ENCODE assay signal across 1 cellular context in the genomic region with DNA sequence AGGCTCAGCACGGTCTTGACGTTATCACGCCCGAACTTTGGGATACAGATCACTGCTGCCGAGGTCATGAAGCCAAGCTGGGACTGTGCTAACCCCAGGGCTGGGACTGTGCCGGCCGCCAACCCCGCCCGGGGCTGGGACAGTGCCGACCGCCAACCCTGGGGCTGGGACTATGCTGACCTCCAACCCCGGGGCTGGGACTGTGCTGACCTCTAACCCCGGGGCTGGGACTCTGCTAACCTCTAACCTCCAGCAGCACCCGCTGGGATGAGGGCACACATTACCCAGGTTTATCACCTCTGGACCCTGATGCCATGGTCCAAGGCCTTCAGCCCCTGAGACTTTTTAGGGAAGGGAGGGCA.
TF ChIP-seq lines count a peak whose summit lies in the region.

No MANE protein-coding gene starts in this region.

TF ChIP-seq in H1, 55 proteins besides CTCF, POLR2A, EP300 and RAD21:
- TF ChIP-seq TAF1 (IDR thresholded peaks at IDR 0.05; ENCODE audit: low read depth, low read length) (no peak), CHD2 (IDR thresholded peaks at IDR 0.05; ENCODE audit: low read length) (no peak), NRF1 (IDR thresholded peaks at IDR 0.05; ENCODE audit: low read depth, low read length) (no peak), YY1 (IDR thresholded peaks at IDR 0.05; ENCODE audit: low read depth, low read length) (no peak)
- TF ChIP-seq, protein P1, sequence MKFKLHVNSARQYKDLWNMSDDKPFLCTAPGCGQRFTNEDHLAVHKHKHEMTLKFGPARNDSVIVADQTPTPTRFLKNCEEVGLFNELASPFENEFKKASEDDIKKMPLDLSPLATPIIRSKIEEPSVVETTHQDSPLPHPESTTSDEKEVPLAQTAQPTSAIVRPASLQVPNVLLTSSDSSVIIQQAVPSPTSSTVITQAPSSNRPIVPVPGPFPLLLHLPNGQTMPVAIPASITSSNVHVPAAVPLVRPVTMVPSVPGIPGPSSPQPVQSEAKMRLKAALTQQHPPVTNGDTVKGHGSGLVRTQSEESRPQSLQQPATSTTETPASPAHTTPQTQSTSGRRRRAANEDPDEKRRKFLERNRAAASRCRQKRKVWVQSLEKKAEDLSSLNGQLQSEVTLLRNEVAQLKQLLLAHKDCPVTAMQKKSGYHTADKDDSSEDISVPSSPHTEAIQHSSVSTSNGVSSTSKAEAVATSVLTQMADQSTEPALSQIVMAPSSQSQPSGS (IDR thresholded peaks at IDR 0.05; ENCODE audit: low read length), result no peak
